Comparison of ENCODE assay signal across 21 cellular contexts in the genomic region with DNA sequence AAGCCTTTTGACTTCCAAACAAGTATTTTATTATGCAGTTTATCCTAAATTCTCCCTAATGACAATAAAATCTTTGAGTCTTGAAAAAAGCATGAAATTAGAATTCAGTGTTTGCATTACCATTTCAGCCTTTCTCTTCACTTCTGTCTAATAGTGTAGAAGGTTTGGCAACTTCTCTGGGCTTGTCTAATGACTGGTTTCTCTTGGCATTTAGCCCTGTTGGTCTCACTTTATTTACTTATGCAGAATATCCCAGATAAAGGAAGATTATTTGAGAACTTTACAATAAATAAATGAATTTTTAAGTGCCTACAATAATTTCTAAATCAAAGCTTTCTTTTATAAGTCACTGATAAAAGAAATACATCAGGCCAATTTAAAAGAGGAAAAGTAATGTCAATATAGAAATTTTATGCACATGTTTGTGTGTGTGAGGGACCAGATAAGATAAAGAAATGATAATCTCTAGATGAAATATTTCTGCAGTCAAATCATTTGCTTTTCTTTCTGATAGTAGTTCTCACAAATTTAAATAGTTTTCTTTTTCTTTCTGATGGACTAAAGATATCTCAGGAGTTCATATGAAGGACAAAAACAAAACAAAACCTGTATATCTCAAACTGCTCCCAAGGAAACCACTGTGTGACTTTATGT.
DNase-seq lines count a peak whose midpoint lies in the region; ATAC-seq and TF ChIP-seq lines count a peak whose summit lies in the region.
"Had no signal": no experiment of that assay in that cellular context is flagged by ENCODE, and none has a peak within 500 bp of the region (broad histone marks: within the 10 kb centered on the region; RNA-seq: fewer than 3 reads in every experiment).

No MANE protein-coding gene starts in this region.

- H3K4me2 ChIP-seq in GM23248 (ENCODE audit: unreplicated experiment) (no peak overlapping the region), PC-3 (ENCODE audit: low read length) (no peak overlapping the region)
- H3K4me2 ChIP-seq: BLaER1 treated with 17β-estradiol and CSF1 and Interleukin-3, amounts not matched to agents 10 nM and 100 nM had no signal

- intact Hi-C loops in PC-3 (cut with micrococcal nuclease), result no loop called here
- intact Hi-C loops in A673 (cut with micrococcal nuclease; ENCODE audit: unreplicated experiment), result no loop called here

- no peaks in the 10 kb centered on the region for H4K20me1 ChIP-seq in GM23248 (ENCODE audit: insufficient read depth)
- no peaks in the 10 kb centered on the region for H4K20me1 ChIP-seq in PC-3 (ENCODE audit: low read length)
- H4K20me1 ChIP-seq: BLaER1 treated with 17β-estradiol and CSF1 and Interleukin-3, amounts not matched to agents 10 nM and 100 nM had no signal

- no peaks in the 10 kb centered on the region for H3K9me2 ChIP-seq in GM23248 (ENCODE audit: insufficient read depth)
- no peaks in the 10 kb centered on the region for H3K9me2 ChIP-seq in PC-3 (replicated peaks; ENCODE audit: low read length)

- no peaks in the 10 kb centered on the region for H3F3A ChIP-seq in GM23248 (ENCODE audit: insufficient read depth)
- no peaks in the 10 kb centered on the region for H3F3A ChIP-seq in PC-3 (ENCODE audit: low read length, unreplicated experiment)

- no peaks in the 10 kb centered on the region for H3K36me3 ChIP-seq in GM23248 (ENCODE audit: low read depth)
- H3K36me3 ChIP-seq in PC-3 (ENCODE audit: low read depth, low read length), result no peaks in the 10 kb centered on the region
- no peaks in the 10 kb centered on the region for H3K36me3 ChIP-seq in A673 (ENCODE audit: insufficient read depth, low read length, poor library complexity, severe bottlenecking)
- H3K36me3 ChIP-seq: BLaER1 treated with 17β-estradiol and CSF1 and Interleukin-3, amounts not matched to agents 10 nM and 100 nM; SJSA1 had no signal

- 0 out of 2 replicates have a peak, but pooled peaks have one; percentile 38 for ATAC-seq in PC-3
- ATAC-seq in GM18873 (IDR thresholded peaks at IDR 0.05; ENCODE audit: low FRiP score, unreplicated experiment), result no peak
- ATAC-seq in HG02840 (IDR thresholded peaks at IDR 0.05; ENCODE audit: low FRiP score, unreplicated experiment), result no peak
- ATAC-seq: activated T-helper 17 cell treated with anti-CD3 and anti-CD28 coated beads, Interleukin-2, amount 50 U/mL, for 72 hours had no signal

- POLR2A ChIA-PET in PC-3 (lab: Charles Lee; ENCODE audit: unreplicated experiment), result no interaction called here
- POLR2A ChIA-PET in A673 (lab: Charles Lee; ENCODE audit: low non-redundant PET), result no interaction called here

- BruUV-seq in PC-3 (replicated peaks; lab: Mats Ljungman, UMichigan) (no TSS peak), A673 (replicated peaks; lab: Mats Ljungman, UMichigan) (no TSS peak)

- H3K27me3 ChIP-seq in GM23248 (replicated peaks; ENCODE audit: insufficient read depth) (no peaks in the 10 kb centered on the region), PC-3 (ENCODE audit: low read length) (no peaks in the 10 kb centered on the region), A673 (replicated peaks; ENCODE audit: insufficient read depth, low read depth, low read length, poor library complexity) (no peaks in the 10 kb centered on the region)
- H3K27me3 ChIP-seq: BLaER1 treated with 17β-estradiol and CSF1 and Interleukin-3, amounts not matched to agents 10 nM and 100 nM; SJSA1 had no signal

- in situ Hi-C loops in GM23248 (cut with MboI), result no loop called here

- TF ChIP-seq CTCF in PC-3 (conservative IDR thresholded peaks at IDR 0.05; ENCODE audit: low read depth, low read length) (no peak), epithelial cell of esophagus (IDR thresholded peaks at IDR 0.05; ENCODE audit: insufficient read depth, low read depth, low read length, missing control alignments) (no peak), A673 (conservative IDR thresholded peaks at IDR 0.05; ENCODE audit: low read depth, low read length) (no peak)

- H3K27ac ChIP-seq in GM23248 (no peak overlapping the region), PC-3 (ENCODE audit: low read length) (no peak overlapping the region), A673 (ENCODE audit: low read depth, low read length, poor library complexity, severe bottlenecking) (no peak overlapping the region)
- H3K27ac ChIP-seq: BLaER1 treated with 17β-estradiol and CSF1 and Interleukin-3, amounts not matched to agents 10 nM and 100 nM; epithelial cell of prostate; SJSA1 had no signal

- CTCF ChIA-PET in PC-3 (lab: Charles Lee) (no interaction called here), A673 (lab: Charles Lee) (no interaction called here)

- no peak overlapping the region for H3K9ac ChIP-seq in GM23248
- H3K9ac ChIP-seq in PC-3 (ENCODE audit: low read length), result no peak overlapping the region
- H3K9ac ChIP-seq: BLaER1 treated with 17β-estradiol and CSF1 and Interleukin-3, amounts not matched to agents 10 nM and 100 nM had no signal

- H3K4me1 ChIP-seq in GM23248 (ENCODE audit: insufficient read depth) (peaks cover 11% of the 10 kb centered on the region; the same call in 1 of the 2 replicates), PC-3 (ENCODE audit: insufficient read depth, low read length) (no peaks in the 10 kb centered on the region), A673 (ENCODE audit: insufficient read depth, low read length, poor library complexity, severe bottlenecking) (peaks cover 4% of the 10 kb centered on the region)
- H3K4me1 ChIP-seq: SJSA1 had no signal

- H3K9me3 ChIP-seq in GM23248 (ENCODE audit: low read depth) (no peaks in the 10 kb centered on the region), PC-3 (ENCODE audit: low read length) (no peaks in the 10 kb centered on the region), A673 (ENCODE audit: low read depth, low read length, poor library complexity, severe bottlenecking) (no peaks in the 10 kb centered on the region)
- H3K9me3 ChIP-seq: BLaER1 treated with 17β-estradiol and CSF1 and Interleukin-3, amounts not matched to agents 10 nM and 100 nM; SJSA1 had no signal

- H3K4me3 ChIP-seq in GM23248 (no peak overlapping the region), PC-3 (ENCODE audit: low read length) (no peak overlapping the region), epithelial cell of esophagus (ENCODE audit: low read length) (no peak overlapping the region), A673 (ENCODE audit: low read depth, low read length, poor library complexity, severe bottlenecking) (no peak overlapping the region)
- H3K4me3 ChIP-seq: BLaER1 treated with 17β-estradiol and CSF1 and Interleukin-3, amounts not matched to agents 10 nM and 100 nM; SJSA1 had no signal

- H2AFZ ChIP-seq in GM23248 (no peak overlapping the region), PC-3 (ENCODE audit: low read length) (no peak overlapping the region)

- DNase-seq in GM23248, result peak; percentile 71
- peak; percentile 48 for DNase-seq in PC-3
- peak; percentile 45 for DNase-seq in epithelial cell of esophagus (ENCODE audit: low read depth)
- DNase-seq in pons (ENCODE audit: low spot score), result peak; percentile 14
- DNase-seq in A673 (ENCODE audit: low spot score), result no peak
- DNase-seq in NOMO-1 treated with dmso at 0.1 percent for 144 hours (lab: John Stamatoyannopoulos, UW; ENCODE audit: unreplicated experiment), result no peak
- DNase-seq: activated CD4-positive, CD25-positive, alpha-beta regulatory T cell treated with anti-CD3 and anti-CD28 coated beads, Interleukin-2, amount 50 U/mL, for 72 hours; cortex of kidney; DMS153; kidney; NCI-H2029 treated with DMSO at 0.1 percent for 48 hours; NCI-H526; stimulated activated naive CD4-positive, alpha-beta T cell; T1000; trophoblast cell had no signal

- H3K79me2 ChIP-seq in GM23248 (ENCODE audit: insufficient read depth) (no peaks in the 10 kb centered on the region), PC-3 (ENCODE audit: low read length) (no peaks in the 10 kb centered on the region)

Comparison
In these comparisons a context has a peak if more than half of its experiments do, and no peak if none do; other contexts are left out.
1. DNase-seq: peak in GM23248 (single experiment), PC-3 (single experiment), epithelial cell of esophagus (single experiment) and pons (single experiment); none in A673 (single experiment) and NOMO-1 treated with dmso at 0.1 percent for 144 hours (single experiment).